Comparison of ENCODE assay signal across 24 cellular contexts in genomic region chr17:2478446-2478845, GRCh38.
"Had no signal": no experiment of that assay in that cellular context is flagged by ENCODE, and none has a peak within 500 bp of the region (broad histone marks: within the 10 kb centered on the region; RNA-seq: fewer than 3 reads in every experiment).

No MANE protein-coding gene starts in this region.

- ATAC-seq: effector memory CD8-positive, alpha-beta T cell; left cardiac atrium; lower lobe of right lung; natural killer cell; sciatic nerve had no signal

- H3K4me2 ChIP-seq: hepatocyte had no signal

- H3K9me3 Mint-ChIP-seq: dendritic cell treated with granulocyte-macrophage colony-stimulating factor and Interleukin-4, amounts not matched to agents 40 ng/mL and 50 ng/mL, for 4 days; effector memory CD8-positive, alpha-beta T cell; memory B cell; mesothelial cell of epicardium; natural killer cell; neural crest cell had no signal

- H3K4me3 Mint-ChIP-seq: dendritic cell treated with granulocyte-macrophage colony-stimulating factor and Interleukin-4, amounts not matched to agents 40 ng/mL and 50 ng/mL, for 4 days; effector memory CD8-positive, alpha-beta T cell; memory B cell; mesothelial cell of epicardium; natural killer cell; neural crest cell had no signal

- DNase-seq: effector memory CD8-positive, alpha-beta T cell; foreskin melanocyte; head of caudate nucleus; kidney; left cardiac atrium; left ventricle myocardium inferior; lower lobe of right lung; natural killer cell; posterior cingulate gyrus; spleen; stimulated activated CD4-positive, alpha-beta T cell treated with anti-CD3 and anti-CD28 coated beads, Interleukin-15, amount 100 ng/mL, for 24 hours; stimulated activated CD4-positive, alpha-beta T cell treated with anti-CD3 and anti-CD28 coated beads, Interleukin-1b, Interleukin-23, amount 100 ng/mL, for 48 hours; stimulated activated CD4-positive, alpha-beta T cell treated with anti-CD3 and anti-CD28 coated beads, Interleukin-4, amount 100 ng/mL, for 24 hours; stimulated activated naive CD4-positive, alpha-beta T cell; stomach; substantia nigra; trophoblast cell had no signal

- H2AFZ ChIP-seq: hepatocyte had no signal

- H3K4me3 ChIP-seq: hepatocyte, left ventricle myocardium inferior, lower lobe of right lung, spleen, stomach had no signal

- FAIRE-seq: endothelial cell of umbilical vein, kidney had no signal

- H3K27me3 Mint-ChIP-seq: dendritic cell treated with granulocyte-macrophage colony-stimulating factor and Interleukin-4, amounts not matched to agents 40 ng/mL and 50 ng/mL, for 4 days; effector memory CD8-positive, alpha-beta T cell; memory B cell had no signal

- H3K27ac Mint-ChIP-seq: dendritic cell treated with granulocyte-macrophage colony-stimulating factor and Interleukin-4, amounts not matched to agents 40 ng/mL and 50 ng/mL, for 4 days; effector memory CD8-positive, alpha-beta T cell; mesothelial cell of epicardium; natural killer cell had no signal

- H3K27ac ChIP-seq: hepatocyte, left ventricle myocardium inferior, lower lobe of right lung, spleen, stomach had no signal

- H3K27me3 ChIP-seq: hepatocyte, spleen, stomach had no signal

- H3K9me3 ChIP-seq: left ventricle myocardium inferior, lower lobe of right lung, spleen, stomach had no signal
